Comparison of ENCODE assay signal across 19 cellular contexts in the genomic region with DNA sequence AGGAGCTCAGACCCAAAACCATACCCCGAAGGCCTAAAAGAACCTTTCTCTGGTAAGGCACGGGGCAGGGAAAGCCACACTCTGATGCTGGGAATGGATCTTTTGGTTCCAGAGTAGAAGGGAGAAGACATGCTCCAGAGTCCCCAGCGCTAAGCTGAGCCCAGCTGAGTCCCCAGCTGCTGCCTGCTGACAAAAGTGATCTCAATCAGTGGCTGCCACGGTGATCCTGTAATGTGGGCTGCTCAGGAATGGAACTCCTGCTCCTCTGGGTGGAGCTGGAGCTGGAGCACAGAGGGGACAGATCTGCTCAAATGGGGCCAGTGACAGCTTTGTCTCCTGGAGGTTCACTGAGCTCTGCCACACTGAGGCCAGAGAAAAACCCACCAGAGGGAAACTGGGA.
DNase-seq lines count a peak whose midpoint lies in the region; ATAC-seq, FAIRE-seq and TF ChIP-seq lines count a peak whose summit lies in the region.
"Had no signal": no experiment of that assay in that cellular context is flagged by ENCODE, and none has a peak within 500 bp of the region (broad histone marks: within the 10 kb centered on the region; RNA-seq: fewer than 3 reads in every experiment).

No MANE protein-coding gene starts in this region.

- H3K9me3 Mint-ChIP-seq in activated T-cell treated with anti-CD3 and anti-CD28 coated beads, Interleukin-2, amount 50 U/mL, for 24 hours: no peaks in the 10 kb centered on the region
- H3K9me3 Mint-ChIP-seq: H9 had no signal

- no peaks in the 10 kb centered on the region for H3K4me1 ChIP-seq in cardiac muscle cell (ENCODE audit: low read depth)
- H3K4me1 ChIP-seq in kidney (ENCODE audit: control insufficient read depth in 1 of 2, insufficient read depth in 1 of 2, low read depth in 1 of 2, low read length in 2 of 2): no peaks in the 10 kb centered on the region
- H3K4me1 ChIP-seq in testis: no peaks in the 10 kb centered on the region

- H3K9me3 ChIP-seq in cardiac muscle cell (ENCODE audit: low read depth): no peaks in the 10 kb centered on the region
- H3K9me3 ChIP-seq in SK-N-MC (ENCODE audit: low read depth, low read length): no peaks in the 10 kb centered on the region
- no peaks in the 10 kb centered on the region for H3K9me3 ChIP-seq in kidney (ENCODE audit: control insufficient read depth in 1 of 2, low read length in 2 of 2)
- H3K9me3 ChIP-seq in testis: no peaks in the 10 kb centered on the region

- TF ChIP-seq POLR2A in testis (IDR thresholded peaks at IDR 0.05): no peak

- H3K4me3 Mint-ChIP-seq in activated T-cell treated with anti-CD3 and anti-CD28 coated beads, Interleukin-2, amount 50 U/mL, for 24 hours: no peak overlapping the region
- H3K4me3 Mint-ChIP-seq: H9 had no signal

- H3K4me3 ChIP-seq in cardiac muscle cell (no peak overlapping the region), SK-N-MC (no peak overlapping the region), kidney (ENCODE audit: low read length in 2 of 2) (no peak overlapping the region), testis (no peak overlapping the region)
- H3K4me3 ChIP-seq: PC-9 had no signal

- H3K27me3 ChIP-seq in cardiac muscle cell (no peaks in the 10 kb centered on the region), testis (no peaks in the 10 kb centered on the region)

- no peak for TF ChIP-seq CTCF in cardiac muscle cell (IDR thresholded peaks at IDR 0.05; ENCODE audit: low read depth, low read length)
- no peak for TF ChIP-seq CTCF in kidney (IDR thresholded peaks at IDR 0.05; ENCODE audit: borderline replicate concordance, extremely low read depth, insufficient read depth)
- TF ChIP-seq CTCF in testis (IDR thresholded peaks at IDR 0.05): no peak

- FAIRE-seq in kidney (lab: Jason Lieb, UNC): no peak
- FAIRE-seq: A204.1 had no signal

- ATAC-seq in left ventricle myocardium superior (no peak), HG02973 (IDR thresholded peaks at IDR 0.05; ENCODE audit: unreplicated experiment) (no peak)

- H3K27me3 Mint-ChIP-seq in activated T-cell treated with anti-CD3 and anti-CD28 coated beads, Interleukin-2, amount 50 U/mL, for 24 hours: no peaks in the 10 kb centered on the region

- H3K36me3 ChIP-seq in cardiac muscle cell: peaks cover 4% of the 10 kb centered on the region
- H3K36me3 ChIP-seq in SK-N-MC (ENCODE audit: insufficient read depth, low read length): no peaks in the 10 kb centered on the region; the same call in 1 of the 2 replicates
- no peaks in the 10 kb centered on the region for H3K36me3 ChIP-seq in kidney (ENCODE audit: control insufficient read depth in 1 of 2, insufficient read depth in 2 of 2, low read length in 2 of 2)
- no peaks in the 10 kb centered on the region for H3K36me3 ChIP-seq in testis (ENCODE audit: low read depth, missing control alignments)

- 92 to 100% methylated on average over 1 to 4 of the region's 4 CpGs for WGBS in testis, 2 donors

- DNase-seq in cardiac muscle cell (ENCODE audit: low read depth in 1 of 2, low spot score in 1 of 2) (no peak), left ventricle myocardium superior (no peak), SK-N-MC (ENCODE audit: low read depth, low spot score) (no peak), kidney (peak; percentile 26), testis (no peak)
- no peak for DNase-seq in activated T-cell treated with anti-CD3 and anti-CD28 coated beads, Interleukin-2, amount 50 U/mL, for 24 hours
- DNase-seq: C1 segment of cervical spinal cord, DMS153, EL, H9, KG1, NCI-H1436, NCI-H2029, NCI-H2171 treated with DMSO at 0.1 percent for 48 hours, NCI-H748 treated with DMSO at 0.1 percent for 48 hours, PC-9 had no signal

- peak overlapping the region; percentile 6 for H3K27ac ChIP-seq in cardiac muscle cell
- 0 out of 2 replicates have a peak overlapping the region, but pooled peaks have one; percentile 31 for H3K27ac ChIP-seq in SK-N-MC
- H3K27ac ChIP-seq in kidney (ENCODE audit: low read depth in 2 of 2, low read length in 2 of 2): no peak overlapping the region
- H3K27ac ChIP-seq in testis: no peak overlapping the region
- H3K27ac ChIP-seq: HL-60, PC-9 had no signal

- H3K36me3 Mint-ChIP-seq in activated T-cell treated with anti-CD3 and anti-CD28 coated beads, Interleukin-2, amount 50 U/mL, for 24 hours (ENCODE audit: low read depth): peaks cover 16% of the 10 kb centered on the region

- intact Hi-C loops in left ventricle myocardium superior (cut with micrococcal nuclease): no loop called here
- intact Hi-C loops in kidney (cut with DNase I): no loop called here
- intact Hi-C loops in testis (cut with DNase I; ENCODE audit: low total_unique reads): no loop called here

- H3K9ac ChIP-seq in SK-N-MC (ENCODE audit: insufficient read length) (no peak overlapping the region), kidney (ENCODE audit: low read length in 2 of 2) (no peak overlapping the region)

- H3K4me1 Mint-ChIP-seq in activated T-cell treated with anti-CD3 and anti-CD28 coated beads, Interleukin-2, amount 50 U/mL, for 24 hours (ENCODE audit: low read depth): no peaks in the 10 kb centered on the region
- H3K4me1 Mint-ChIP-seq: H9 had no signal

- no peak overlapping the region for H3K27ac Mint-ChIP-seq in activated T-cell treated with anti-CD3 and anti-CD28 coated beads, Interleukin-2, amount 50 U/mL, for 24 hours

Comparison
In these comparisons a context has a peak if more than half of its experiments do, and no peak if none do; other contexts are left out.
1. H3K27ac ChIP-seq: peak in cardiac muscle cell (single experiment) and SK-N-MC (single experiment); none in kidney (0 of 2) and testis (0 of 2).